In the genomic region with DNA sequence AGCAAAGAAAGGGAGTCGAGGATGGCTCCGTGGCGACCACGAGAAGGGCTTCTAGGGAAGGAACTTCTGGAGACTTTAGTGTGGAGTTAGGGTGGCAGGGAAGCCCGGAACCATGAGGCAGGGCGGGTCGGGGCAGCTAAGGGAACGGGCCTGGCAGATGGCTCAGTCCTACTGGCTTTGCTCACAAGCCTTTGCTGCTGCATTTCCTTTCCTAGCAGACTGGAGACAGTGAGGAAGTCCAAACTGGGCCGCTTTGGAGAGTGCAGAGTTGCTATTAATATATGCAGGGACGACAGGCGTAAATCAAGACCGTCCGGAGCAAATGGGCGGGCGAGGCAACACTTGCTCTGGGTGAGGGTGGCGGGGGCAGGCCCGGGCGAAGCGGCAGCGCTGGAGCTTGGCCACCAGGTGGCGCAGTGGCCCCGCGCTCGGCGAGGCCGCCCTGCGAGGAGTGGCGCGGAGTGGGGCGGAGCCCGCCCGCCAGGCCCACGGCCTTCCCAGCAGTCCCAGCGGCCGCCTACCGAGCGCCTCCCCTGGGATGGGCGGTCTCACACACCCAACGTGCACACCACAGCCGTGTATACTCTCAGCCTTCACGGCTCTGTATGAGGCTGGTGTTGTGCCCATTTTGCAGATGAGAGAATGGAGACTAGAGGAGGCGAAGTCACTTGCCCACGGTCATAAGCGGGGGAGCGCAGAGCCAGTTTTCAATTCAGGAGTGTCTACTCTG, we compare ENCODE assay signal across 8 cellular contexts. TPM values are rescaled to one million over a fixed set of nuclear protein-coding genes. Genes with fewer than 3 reads are reported as not detected.
DNase-seq lines count a peak whose midpoint lies in the region; ATAC-seq and TF ChIP-seq lines count a peak whose summit lies in the region.

No MANE protein-coding gene starts in this region.

- DNase-seq in AML-193 (lab: John Stamatoyannopoulos, UW) = peak; percentile 83 to 86
- DNase-seq in NCI-H345 (lab: John Stamatoyannopoulos, UW) = peak; percentile 85
- DNase-seq in activated CD4-positive, alpha-beta T cell treated with anti-CD3 and anti-CD28 coated beads for 24 hours (ENCODE audit: low read depth in 2 of 2) = peak; percentile 91 to 94
- peak; percentile 91 for DNase-seq in chondrocyte (ENCODE audit: low spot score)
- DNase-seq in left colon = peak; percentile 94 to 95
- DNase-seq in stimulated activated CD4-positive, alpha-beta T cell treated with anti-CD3 and anti-CD28 coated beads, Interleukin-1b, Interleukin-23, amount 100 ng/mL, for 48 hours = peak; percentile 95

- peaks cover 28% of the 10 kb centered on the region for H3K4me1 Mint-ChIP-seq in chondrocyte (ENCODE audit: low read depth)

- H3K36me3 Mint-ChIP-seq in chondrocyte (ENCODE audit: low read depth) = no peaks in the 10 kb centered on the region

- H3K4me3 Mint-ChIP-seq in chondrocyte (ENCODE audit: unreplicated experiment) = peak overlapping the region; percentile 1

- ATAC-seq in GM18873 (IDR thresholded peaks at IDR 0.05; ENCODE audit: low FRiP score, unreplicated experiment) (peak; percentile 63), HG03108 (IDR thresholded peaks at IDR 0.05; ENCODE audit: unreplicated experiment) (peak; percentile 92), left colon (peak; percentile 88)

- H3K9me3 Mint-ChIP-seq in chondrocyte (ENCODE audit: low read depth) = no peaks in the 10 kb centered on the region

- TF ChIP-seq CTCF in chondrocyte (IDR thresholded peaks at IDR 0.05) = peak; percentile 99

- intact Hi-C loops in left colon (cut with DNase I, micrococcal nuclease) = loop anchor here (5.0 to 10.0 kb wide), 3 partner anchors 141 to 236 kb away; no protein-coding TSS in a partner anchor

- no peaks in the 10 kb centered on the region for H3K27me3 Mint-ChIP-seq in chondrocyte (ENCODE audit: low read depth)

- H3K27ac Mint-ChIP-seq in chondrocyte (ENCODE audit: unreplicated experiment) = no peak overlapping the region

RNA-seq across cellular contexts. Expression of gene LRTM2, which starts 24.4 kb away (rescaled TPM):
- total RNA-seq in chondrocyte = not detected in 3 replicates
- total RNA-seq in left colon = not detected

Comparison
In these comparisons a context has a peak if more than half of its experiments do, and no peak if none do; other contexts are left out.
1. Peak in every context shown above with its lines: DNase-seq and ATAC-seq.